9 cellular contexts compared by ENCODE assay signal in the genomic region with DNA sequence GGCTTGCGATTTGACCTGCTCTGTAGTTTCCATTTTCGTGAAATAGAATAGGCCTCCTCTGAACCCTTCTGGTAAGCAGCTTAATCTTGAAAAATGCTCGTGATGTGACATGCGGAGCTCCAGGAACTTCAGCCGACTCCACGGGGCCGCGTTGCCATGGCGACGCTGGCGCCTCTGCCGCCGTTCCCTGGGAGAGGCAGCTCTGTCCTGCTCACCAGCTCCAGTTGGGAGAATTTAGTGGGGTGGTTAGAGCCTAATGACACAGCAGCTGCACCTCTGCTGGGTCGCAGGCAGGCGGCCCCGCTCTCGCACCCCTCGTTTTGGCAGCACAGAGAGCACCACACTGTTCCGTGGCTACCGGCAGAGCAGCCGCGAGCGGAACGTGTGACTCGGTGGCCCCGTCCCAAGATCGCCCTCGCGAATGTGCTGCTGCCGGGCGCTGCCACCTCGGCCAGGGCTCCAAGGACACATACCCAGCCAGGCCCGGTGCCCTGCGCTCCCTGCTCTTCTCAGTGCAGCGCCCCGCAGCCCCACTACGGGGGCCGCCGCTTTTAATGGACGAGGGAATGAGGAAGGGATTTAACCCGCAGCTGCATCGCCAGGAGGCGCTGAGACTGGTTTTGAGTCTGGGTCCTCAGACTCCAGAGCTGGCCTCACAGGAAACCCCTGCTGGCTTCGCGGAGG.
DNase-seq lines count a peak whose midpoint lies in the region; ATAC-seq and TF ChIP-seq lines count a peak whose summit lies in the region.
"Had no signal": no experiment of that assay in that cellular context is flagged by ENCODE, and none has a peak within 500 bp of the region (broad histone marks: within the 10 kb centered on the region; RNA-seq: fewer than 3 reads in every experiment).

No MANE protein-coding gene starts in this region.

- H3K9me3 ChIP-seq in adrenal gland (replicated peaks in 1 of 3) (no peaks in the 10 kb centered on the region), gastroesophageal sphincter (no peaks in the 10 kb centered on the region), neural progenitor cell (ENCODE audit: low read depth) (no peaks in the 10 kb centered on the region)

- H3K9ac ChIP-seq in neural progenitor cell, result no peak overlapping the region

- H3F3A ChIP-seq in neural progenitor cell (ENCODE audit: low read depth), result peaks cover 10% of the 10 kb centered on the region

- H3K27ac ChIP-seq in adrenal gland (peak overlapping the region in 2 of 5 donors; percentile 33 to 49), gastroesophageal sphincter (peak overlapping the region in 1 of 4 donors; percentile 7), neural progenitor cell (no peak overlapping the region)

- no peak for TF ChIP-seq EP300 in gastroesophageal sphincter (IDR thresholded peaks at IDR 0.05)

- intact Hi-C loops in adrenal gland (cut with DNase I), result no loop called here

- H3K4me3 Mint-ChIP-seq in neural progenitor cell, result peak overlapping the region; percentile 69

- H4K20me1 ChIP-seq in neural progenitor cell (ENCODE audit: low read depth), result peaks cover 27% of the 10 kb centered on the region

- H3K36me3 ChIP-seq in adrenal gland (replicated peaks in 1 of 2) (peaks cover 0 to 4% of the 10 kb centered on the region in 2 donors), gastroesophageal sphincter (peaks cover 0 to 83% of the 10 kb centered on the region in 2 donors), neural progenitor cell (no peaks in the 10 kb centered on the region)

- H3K4me3 ChIP-seq in adrenal gland (peak overlapping the region in 1 of 4 donors; percentile 45), gastroesophageal sphincter (peak overlapping the region in 1 of 2 donors; percentile 8), neural progenitor cell (peak overlapping the region; percentile 40)

- peaks cover 16% of the 10 kb centered on the region for H3K36me3 Mint-ChIP-seq in neural progenitor cell

- TF ChIP-seq POLR2A in adrenal gland (IDR thresholded peaks at IDR 0.05) (no peak), gastroesophageal sphincter (IDR thresholded peaks at IDR 0.05) (no peak)

- ATAC-seq in gastroesophageal sphincter, result peak; percentile 42

- H3K4me1 ChIP-seq in adrenal gland (replicated peaks in 1 of 2) (peaks cover 5 to 11% of the 10 kb centered on the region in 2 donors), gastroesophageal sphincter (peaks cover 0 to 12% (median 4%) of the 10 kb centered on the region in 3 donors), neural progenitor cell (peaks cover 17% of the 10 kb centered on the region)

- 5 to 57% (median 36%) methylated on average over 4 to 45 of the region's 45 CpGs for WGBS in adrenal gland, 4 donors
- 36 to 47% methylated on average over 2 of the region's 45 CpGs for WGBS in gastroesophageal sphincter (ENCODE audit: low coverage in 1 of 2), 2 donors

- DNase-seq in AG08395 (ENCODE audit: low spot score), result peak; percentile 71
- peak; percentile 67 to 87 (median 74) for DNase-seq in adrenal gland
- DNase-seq in neural progenitor cell (ENCODE audit: low spot score), result peak; percentile 91
- no peak for DNase-seq in central memory CD4-positive, alpha-beta T cell
- no peak for DNase-seq in NCI-H2171 treated with DMSO at 0.1 percent for 48 hours (lab: John Stamatoyannopoulos, UW)
- no peak for DNase-seq in mesenteric fat pad (ENCODE audit: low spot score)
- no peak for DNase-seq in T-helper 9 cell
- DNase-seq: NCI-H187 had no signal

- no peaks in the 10 kb centered on the region for H3K9me3 Mint-ChIP-seq in neural progenitor cell

- peak overlapping the region; percentile 76 for H3K4me2 ChIP-seq in neural progenitor cell

- H3K27me3 ChIP-seq in adrenal gland (no peaks in the 10 kb centered on the region), gastroesophageal sphincter (no peaks in the 10 kb centered on the region), neural progenitor cell (no peaks in the 10 kb centered on the region)

- TF ChIP-seq CTCF in adrenal gland (IDR thresholded peaks at IDR 0.05) (no peak), gastroesophageal sphincter (IDR thresholded peaks at IDR 0.05) (no peak), neural progenitor cell (IDR thresholded peaks at IDR 0.05) (peak; percentile 51)

- H2AFZ ChIP-seq in neural progenitor cell (replicated peaks), result no peak overlapping the region

- H3K79me2 ChIP-seq in neural progenitor cell (ENCODE audit: low read depth), result no peaks in the 10 kb centered on the region

- H3K27me3 Mint-ChIP-seq in neural progenitor cell (ENCODE audit: insufficient read depth, low read depth), result peaks cover 12% of the 10 kb centered on the region

- H3K4me1 Mint-ChIP-seq in neural progenitor cell, result peaks cover 46% of the 10 kb centered on the region

- no peak overlapping the region for H3K27ac Mint-ChIP-seq in neural progenitor cell

Comparison
In these comparisons a context has a peak if more than half of its experiments do, and no peak if none do; other contexts are left out.
1. DNase-seq: peak in AG08395 (single experiment), adrenal gland (7 of 7) and neural progenitor cell (single experiment); none in central memory CD4-positive, alpha-beta T cell (single experiment), NCI-H2171 treated with DMSO at 0.1 percent for 48 hours (single experiment), mesenteric fat pad (single experiment) and T-helper 9 cell (single experiment).